Comparison of ENCODE assay signal across 1 cellular context in the genomic region with DNA sequence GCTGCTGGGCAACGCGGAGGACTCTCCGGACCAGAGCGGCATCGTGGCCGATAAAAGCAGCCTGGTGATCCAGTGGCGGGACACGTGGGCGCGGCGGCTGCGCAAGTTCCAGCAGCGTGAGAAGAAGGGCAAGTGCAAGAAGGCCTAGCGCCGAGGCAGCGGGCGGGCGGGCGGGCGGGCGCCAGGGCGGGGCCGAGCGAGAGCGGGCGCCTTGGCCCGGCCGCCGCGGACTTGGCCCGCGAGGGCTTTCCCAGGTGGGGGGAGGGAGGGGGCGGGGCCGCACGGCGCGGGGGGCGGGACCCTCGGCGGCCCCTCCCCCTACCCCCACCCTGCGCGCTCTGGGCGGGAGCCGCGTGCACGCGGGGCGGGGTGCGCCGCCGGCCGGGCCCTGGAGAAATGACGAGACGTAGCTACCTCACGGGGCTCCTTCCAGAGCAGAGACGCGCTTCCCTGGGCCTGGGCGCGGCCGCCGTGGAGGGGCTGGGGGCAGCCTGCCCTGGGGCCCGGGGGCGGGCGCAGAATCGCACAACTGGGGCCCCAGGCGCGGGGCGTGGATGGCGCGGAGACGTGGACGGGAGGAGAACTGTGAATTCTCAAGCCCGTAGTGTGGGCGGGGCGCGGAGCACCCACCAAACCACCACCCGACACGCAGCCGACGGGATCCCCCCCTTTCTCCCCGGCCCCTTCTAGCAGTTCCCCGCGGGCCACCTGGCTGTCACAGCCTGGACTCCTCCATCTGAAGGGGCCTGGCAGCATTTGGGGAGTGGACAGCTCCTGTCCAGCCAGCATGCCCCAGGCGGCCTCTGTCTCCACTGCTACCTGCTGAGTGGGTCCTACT.
A peak's percentile ranks its signal among the peaks of the same experiment; 100 is the strongest.
TF ChIP-seq lines count a peak whose summit lies in the region.

No MANE protein-coding gene starts in this region.

TF ChIP-seq in SK-N-SH, 30 proteins besides CTCF, POLR2A, EP300 and RAD21 (continued from another document):
- TF ChIP-seq, protein P1, sequence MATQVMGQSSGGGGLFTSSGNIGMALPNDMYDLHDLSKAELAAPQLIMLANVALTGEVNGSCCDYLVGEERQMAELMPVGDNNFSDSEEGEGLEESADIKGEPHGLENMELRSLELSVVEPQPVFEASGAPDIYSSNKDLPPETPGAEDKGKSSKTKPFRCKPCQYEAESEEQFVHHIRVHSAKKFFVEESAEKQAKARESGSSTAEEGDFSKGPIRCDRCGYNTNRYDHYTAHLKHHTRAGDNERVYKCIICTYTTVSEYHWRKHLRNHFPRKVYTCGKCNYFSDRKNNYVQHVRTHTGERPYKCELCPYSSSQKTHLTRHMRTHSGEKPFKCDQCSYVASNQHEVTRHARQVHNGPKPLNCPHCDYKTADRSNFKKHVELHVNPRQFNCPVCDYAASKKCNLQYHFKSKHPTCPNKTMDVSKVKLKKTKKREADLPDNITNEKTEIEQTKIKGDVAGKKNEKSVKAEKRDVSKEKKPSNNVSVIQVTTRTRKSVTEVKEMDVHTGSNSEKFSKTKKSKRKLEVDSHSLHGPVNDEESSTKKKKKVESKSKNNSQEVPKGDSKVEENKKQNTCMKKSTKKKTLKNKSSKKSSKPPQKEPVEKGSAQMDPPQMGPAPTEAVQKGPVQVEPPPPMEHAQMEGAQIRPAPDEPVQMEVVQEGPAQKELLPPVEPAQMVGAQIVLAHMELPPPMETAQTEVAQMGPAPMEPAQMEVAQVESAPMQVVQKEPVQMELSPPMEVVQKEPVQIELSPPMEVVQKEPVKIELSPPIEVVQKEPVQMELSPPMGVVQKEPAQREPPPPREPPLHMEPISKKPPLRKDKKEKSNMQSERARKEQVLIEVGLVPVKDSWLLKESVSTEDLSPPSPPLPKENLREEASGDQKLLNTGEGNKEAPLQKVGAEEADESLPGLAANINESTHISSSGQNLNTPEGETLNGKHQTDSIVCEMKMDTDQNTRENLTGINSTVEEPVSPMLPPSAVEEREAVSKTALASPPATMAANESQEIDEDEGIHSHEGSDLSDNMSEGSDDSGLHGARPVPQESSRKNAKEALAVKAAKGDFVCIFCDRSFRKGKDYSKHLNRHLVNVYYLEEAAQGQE (IDR thresholded peaks at IDR 0.05; ENCODE audit: low read depth, low read length): peak; percentile 61; the same call in 1 of the 2 replicates
- TF ChIP-seq, protein P2, sequence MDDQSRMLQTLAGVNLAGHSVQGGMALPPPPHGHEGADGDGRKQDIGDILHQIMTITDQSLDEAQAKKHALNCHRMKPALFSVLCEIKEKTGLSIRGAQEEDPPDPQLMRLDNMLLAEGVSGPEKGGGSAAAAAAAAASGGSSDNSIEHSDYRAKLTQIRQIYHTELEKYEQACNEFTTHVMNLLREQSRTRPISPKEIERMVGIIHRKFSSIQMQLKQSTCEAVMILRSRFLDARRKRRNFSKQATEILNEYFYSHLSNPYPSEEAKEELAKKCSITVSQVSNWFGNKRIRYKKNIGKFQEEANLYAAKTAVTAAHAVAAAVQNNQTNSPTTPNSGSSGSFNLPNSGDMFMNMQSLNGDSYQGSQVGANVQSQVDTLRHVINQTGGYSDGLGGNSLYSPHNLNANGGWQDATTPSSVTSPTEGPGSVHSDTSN (IDR thresholded peaks at IDR 0.05): no peak
- TF ChIP-seq RFX5 (IDR thresholded peaks at IDR 0.05; ENCODE audit: low read length): no peak
- no peak for TF ChIP-seq TEAD4 (IDR thresholded peaks at IDR 0.05; ENCODE audit: borderline replicate concordance, insufficient read depth)
- TF ChIP-seq NFIC (IDR thresholded peaks at IDR 0.05; ENCODE audit: borderline replicate concordance): no peak
- TF ChIP-seq YY1 (IDR thresholded peaks at IDR 0.05; ENCODE audit: low read depth): no peak
- 0 out of 2 replicates have a peak, but pooled peaks have one; percentile 32 for TF ChIP-seq MXI1 (IDR thresholded peaks at IDR 0.05; ENCODE audit: low read depth, low read length)
- TF ChIP-seq JUND (IDR thresholded peaks at IDR 0.05): no peak
- no peak for TF ChIP-seq GABPA (IDR thresholded peaks at IDR 0.05; ENCODE audit: low read depth)
- TF ChIP-seq SMC3 (IDR thresholded peaks at IDR 0.05; ENCODE audit: low read depth, low read length): no peak
- no peak for TF ChIP-seq SIN3A (IDR thresholded peaks at IDR 0.05; ENCODE audit: borderline replicate concordance, low read depth, low read length)
- TF ChIP-seq, protein P3, sequence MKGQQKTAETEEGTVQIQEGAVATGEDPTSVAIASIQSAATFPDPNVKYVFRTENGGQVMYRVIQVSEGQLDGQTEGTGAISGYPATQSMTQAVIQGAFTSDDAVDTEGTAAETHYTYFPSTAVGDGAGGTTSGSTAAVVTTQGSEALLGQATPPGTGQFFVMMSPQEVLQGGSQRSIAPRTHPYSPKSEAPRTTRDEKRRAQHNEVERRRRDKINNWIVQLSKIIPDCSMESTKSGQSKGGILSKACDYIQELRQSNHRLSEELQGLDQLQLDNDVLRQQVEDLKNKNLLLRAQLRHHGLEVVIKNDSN (IDR thresholded peaks at IDR 0.05; ENCODE audit: borderline replicate concordance, low read depth): no peak
